In genomic region chr22:19874307-19875060, GRCh38 we compare ENCODE assay signal across 8 cellular contexts. TPM values are rescaled to one million over a fixed set of nuclear protein-coding genes. Genes with fewer than 3 reads are reported as not detected.
DNase-seq lines count a peak whose midpoint lies in the region; ATAC-seq, FAIRE-seq and TF ChIP-seq lines count a peak whose summit lies in the region.

No MANE protein-coding gene starts in this region.

- TF ChIP-seq POLR2A in uterus (IDR thresholded peaks at IDR 0.05), result no peak

- no peaks in the 10 kb centered on the region for H3K9me3 ChIP-seq in uterus

- peaks cover 0 to 4% of the 10 kb centered on the region in 2 donors for H3K4me1 ChIP-seq in uterus

- H3K36me3 ChIP-seq in uterus, result no peaks in the 10 kb centered on the region

- TF ChIP-seq CTCF in uterus (IDR thresholded peaks at IDR 0.05), result no peak
- TF ChIP-seq CTCF in D721Med (IDR thresholded peaks at IDR 0.05; ENCODE audit: insufficient read depth, missing control alignments), result no peak

- peak; percentile 42 for DNase-seq in stimulated activated CD4-positive, alpha-beta T cell treated with anti-CD3 and anti-CD28 coated beads, Interleukin-4, amount 100 ng/mL, for 1 hour
- DNase-seq in stimulated activated CD4-positive, alpha-beta T cell treated with anti-CD3 and anti-CD28 coated beads, Interleukin-12 subunit alpha, Interleukin-12 subunit beta, amount 100 ng/mL, for 4 hours, result no peak
- DNase-seq in activated effector memory CD4-positive, alpha-beta T cell treated with Interleukin-2 at 50 U/mL for 16 hours, result peak; percentile 48
- peak; percentile 38 to 45 for DNase-seq in left colon
- DNase-seq in uterus, result peak; percentile 19 to 41
- no peak for DNase-seq in cerebellar nuclear complex (lab: John Stamatoyannopoulos, UW)
- no peak for DNase-seq in D721Med (ENCODE audit: insufficient read length, low spot score)

- H3K4me3 ChIP-seq in uterus, result no peak overlapping the region

- no peak for FAIRE-seq in D721Med (lab: Jason Lieb, UNC)

- peak; percentile 38 for ATAC-seq in left colon
- no peak for ATAC-seq in HG03565 (IDR thresholded peaks at IDR 0.05; ENCODE audit: unreplicated experiment)

- H3K27ac ChIP-seq in uterus, result peak overlapping the region; percentile 13 to 67

- H3K27me3 ChIP-seq in uterus, result no peaks in the 10 kb centered on the region

- intact Hi-C loops in left colon (cut with DNase I, micrococcal nuclease) (no loop called here), uterus (cut with DNase I; ENCODE audit: low total_unique reads) (no loop called here)

RNA-seq across cellular contexts. Expression of gene GNB1L, which starts 19.8 kb away (rescaled TPM):
- 1 to 10 TPM; 3.3 to 4.6 TPM for total RNA-seq in left colon
- 10 to 100 TPM in 1 of 4 donors, 1 to 10 TPM in 2, under 1 TPM in 1; 0.59 to 12.2 (median 3.1) TPM for total RNA-seq in uterus

RNA-seq across cellular contexts. Expression of gene RTL10, which starts 19.8 kb away (rescaled TPM):
- total RNA-seq in left colon (1 to 10 TPM; 8.2 to 9.0 TPM), uterus (10 to 100 TPM in 3 of 4 donors, 1 to 10 TPM in 1; 6.8 to 24.3 (median 17.7) TPM)

Comparison
In these comparisons a context has a peak if more than half of its experiments do, and no peak if none do; other contexts are left out.
1. DNase-seq: peak in stimulated activated CD4-positive, alpha-beta T cell treated with anti-CD3 and anti-CD28 coated beads, Interleukin-4, amount 100 ng/mL, for 1 hour (single experiment), activated effector memory CD4-positive, alpha-beta T cell treated with Interleukin-2 at 50 U/mL for 16 hours (single experiment), left colon (2 of 2) and uterus (2 of 2); none in stimulated activated CD4-positive, alpha-beta T cell treated with anti-CD3 and anti-CD28 coated beads, Interleukin-12 subunit alpha, Interleukin-12 subunit beta, amount 100 ng/mL, for 4 hours (single experiment), cerebellar nuclear complex (0 of 2) and D721Med (single experiment).